Comparison of ENCODE assay signal across 25 cellular contexts in genomic region chr13:82976499-82976898, GRCh38.
A peak's percentile ranks its signal among the peaks of the same experiment; 100 is the strongest.
DNase-seq lines count a peak whose midpoint lies in the region; ATAC-seq, FAIRE-seq and TF ChIP-seq lines count a peak whose summit lies in the region.
"Had no signal": no experiment of that assay in that cellular context is flagged by ENCODE, and none has a peak within 500 bp of the region (broad histone marks: within the 10 kb centered on the region; RNA-seq: fewer than 3 reads in every experiment).

No MANE protein-coding gene starts in this region.

- H3K9ac ChIP-seq in Karpas-422 (ENCODE audit: low read length) (no peak overlapping the region), adipocyte (ENCODE audit: low read length) (no peak overlapping the region), kidney (ENCODE audit: low read length in 2 of 2) (no peak overlapping the region)

- no peak overlapping the region for H2AFZ ChIP-seq in Karpas-422 (ENCODE audit: low read length)

- FAIRE-seq in kidney (lab: Jason Lieb, UNC), result peak; percentile 42
- FAIRE-seq: astrocyte, GM18507, K562 had no signal

- intact Hi-C loops in kidney (cut with DNase I), result no loop called here
- intact Hi-C loops in heart left ventricle (cut with DNase I), result no loop called here

- H3K4me2 ChIP-seq in Karpas-422 (ENCODE audit: low read depth, low read length, poor library complexity, severe bottlenecking), result no peak overlapping the region

- no peaks in the 10 kb centered on the region for H3K36me3 ChIP-seq in Karpas-422 (ENCODE audit: insufficient read depth, low read length)
- no peaks in the 10 kb centered on the region for H3K36me3 ChIP-seq in adipocyte (ENCODE audit: control insufficient read depth, insufficient read depth, low read length, severe bottlenecking)
- no peaks in the 10 kb centered on the region for H3K36me3 ChIP-seq in kidney (ENCODE audit: control insufficient read depth in 1 of 2, insufficient read depth in 2 of 2, low read length in 2 of 2)
- no peaks in the 10 kb centered on the region for H3K36me3 ChIP-seq in heart left ventricle
- H3K36me3 ChIP-seq: right lobe of liver, upper lobe of right lung had no signal

- no peaks in the 10 kb centered on the region for H3K27me3 ChIP-seq in Karpas-422 (ENCODE audit: low read length)
- no peaks in the 10 kb centered on the region for H3K27me3 ChIP-seq in adipocyte (replicated peaks; ENCODE audit: control insufficient read depth, insufficient read depth, low read length)
- H3K27me3 ChIP-seq in heart left ventricle, result no peaks in the 10 kb centered on the region
- H3K27me3 ChIP-seq: right lobe of liver, upper lobe of right lung had no signal

- no peaks in the 10 kb centered on the region for H3K4me1 ChIP-seq in Karpas-422 (ENCODE audit: low read length)
- H3K4me1 ChIP-seq in adipocyte (ENCODE audit: control insufficient read depth, insufficient read depth, low read length), result no peaks in the 10 kb centered on the region
- no peaks in the 10 kb centered on the region for H3K4me1 ChIP-seq in kidney (ENCODE audit: control insufficient read depth in 1 of 2, insufficient read depth in 1 of 2, low read depth in 1 of 2, low read length in 2 of 2)
- H3K4me1 ChIP-seq in heart left ventricle, result no peaks in the 10 kb centered on the region
- H3K4me1 ChIP-seq: right lobe of liver, upper lobe of right lung had no signal

- H3K27ac ChIP-seq in Karpas-422 (ENCODE audit: low read length) (no peak overlapping the region), kidney (ENCODE audit: low read depth in 2 of 2, low read length in 2 of 2) (no peak overlapping the region), heart left ventricle (no peak overlapping the region)
- H3K27ac ChIP-seq: right lobe of liver, upper lobe of right lung had no signal

- TF ChIP-seq POLR2A in heart left ventricle (IDR thresholded peaks at IDR 0.05), result no peak

- no peaks in the 10 kb centered on the region for H3K9me2 ChIP-seq in Karpas-422 (replicated peaks; ENCODE audit: insufficient read depth, low read length)

- DNase-seq in AG10803 (ENCODE audit: low read depth) (no peak), Karpas-422 (peak; percentile 41), adipocyte (ENCODE audit: low read depth) (peak; percentile 21), kidney (no peak), NCI-H1092 treated with DMSO at 0.1 percent for 48 hours (lab: John Stamatoyannopoulos, UW) (no peak), heart left ventricle (no peak)
- DNase-seq: activated CD4-positive, alpha-beta T cell treated with anti-CD3 and anti-CD28 coated beads, Interleukin-2, amount 10 ng/mL, durations not matched to agents 7 days and 5 days; CD4-positive, CD25-positive, alpha-beta regulatory T cell; erythroblast; GDM1; left cardiac atrium; MV-4-11; NCI-H1694 treated with DMSO at 0.1 percent for 48 hours; NCI-H69; occipital lobe; right lobe of liver; SHP77 treated with DMSO at 0.1 percent for 48 hours; T-helper 1 cell; upper lobe of right lung had no signal

- no peaks in the 10 kb centered on the region for H3K9me3 ChIP-seq in Karpas-422 (ENCODE audit: low read length)
- no peaks in the 10 kb centered on the region for H3K9me3 ChIP-seq in adipocyte (ENCODE audit: control insufficient read depth, low read length)
- H3K9me3 ChIP-seq in kidney (ENCODE audit: control insufficient read depth in 1 of 2, low read length in 2 of 2), result no peaks in the 10 kb centered on the region
- H3K9me3 ChIP-seq in heart left ventricle, result no peaks in the 10 kb centered on the region
- H3K9me3 ChIP-seq: right lobe of liver, upper lobe of right lung had no signal

- no peaks in the 10 kb centered on the region for H3K79me2 ChIP-seq in Karpas-422 (ENCODE audit: low read length)

- TF ChIP-seq CTCF in AG10803 (conservative IDR thresholded peaks at IDR 0.05; ENCODE audit: low read length) (peak; percentile 24), kidney (IDR thresholded peaks at IDR 0.05; ENCODE audit: borderline replicate concordance, extremely low read depth, insufficient read depth) (no peak), heart left ventricle (IDR thresholded peaks at IDR 0.05) (no peak)

- no peak for ATAC-seq in HG02798 (IDR thresholded peaks at IDR 0.05; ENCODE audit: poor library complexity, unreplicated experiment)
- no peak for ATAC-seq in GM19397 (IDR thresholded peaks at IDR 0.05; ENCODE audit: unreplicated experiment)
- no peak for ATAC-seq in heart left ventricle
- ATAC-seq: HCT116, K562, left cardiac atrium, right lobe of liver, upper lobe of right lung had no signal

- H3K4me3 ChIP-seq in AG10803 (ENCODE audit: low read length) (no peak overlapping the region), Karpas-422 (ENCODE audit: low read length) (no peak overlapping the region), adipocyte (ENCODE audit: low read length) (no peak overlapping the region), kidney (ENCODE audit: low read length in 2 of 2) (no peak overlapping the region), heart left ventricle (no peak overlapping the region)
- H3K4me3 ChIP-seq: K562, right lobe of liver, upper lobe of right lung had no signal

- H4K20me1 ChIP-seq in Karpas-422 (ENCODE audit: insufficient read depth, low read depth, low read length), result no peaks in the 10 kb centered on the region

Comparison
In these comparisons a context has a peak if more than half of its experiments do, and no peak if none do; other contexts are left out.
1. DNase-seq: peak in Karpas-422 (single experiment) and adipocyte (single experiment); none in AG10803 (single experiment), kidney (single experiment), NCI-H1092 treated with DMSO at 0.1 percent for 48 hours (single experiment) and heart left ventricle (0 of 5).